ENCODE assay signal across 18 cellular contexts in the genomic region with DNA sequence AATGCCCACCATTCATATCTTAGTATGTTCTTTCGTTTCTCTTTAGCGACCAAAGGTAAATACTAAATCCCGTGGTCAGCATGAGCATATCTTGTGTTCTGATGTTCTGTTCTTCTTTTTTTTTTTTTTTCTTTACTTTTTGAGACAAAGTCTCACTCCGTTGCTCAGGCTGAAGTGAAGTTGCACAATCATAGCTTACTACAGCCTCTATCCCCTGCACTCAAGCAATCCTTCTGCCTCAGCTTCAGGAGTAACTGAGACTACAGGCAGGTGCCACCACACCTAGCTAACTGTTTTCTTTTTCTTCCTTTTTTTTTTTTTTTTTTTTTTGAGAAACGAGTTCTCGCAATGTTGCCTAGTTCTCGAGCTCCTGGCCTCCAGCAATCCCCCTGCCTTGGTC.
DNase-seq lines count a peak whose midpoint lies in the region; ATAC-seq and TF ChIP-seq lines count a peak whose summit lies in the region.
"Had no signal": no experiment of that assay in that cellular context is flagged by ENCODE, and none has a peak within 500 bp of the region (broad histone marks: within the 10 kb centered on the region; RNA-seq: fewer than 3 reads in every experiment).

No MANE protein-coding gene starts in this region.

- no peaks in the 10 kb centered on the region for H4K20me1 ChIP-seq in Loucy (ENCODE audit: insufficient read depth, low read length, poor library complexity, severe bottlenecking)

- H3K9ac ChIP-seq in Loucy (ENCODE audit: low read depth, low read length, poor library complexity, severe bottlenecking): peak overlapping the region; percentile 75

- TF ChIP-seq EP300 in tibial nerve (IDR thresholded peaks at IDR 0.05): no peak

- H2AFZ ChIP-seq in Loucy (ENCODE audit: low read length): no peak overlapping the region

- peak overlapping the region; percentile 64 for H3K4me2 ChIP-seq in Loucy (ENCODE audit: low read depth, low read length, poor library complexity, severe bottlenecking)

- no peaks in the 10 kb centered on the region for H3K27me3 Mint-ChIP-seq in activated CD8-positive, alpha-beta T cell treated with anti-CD3 and anti-CD28 coated beads, Interleukin-2, amount 10 ng/mL, durations not matched to agents 7 days and 5 days (ENCODE audit: low read depth)
- no peaks in the 10 kb centered on the region for H3K27me3 Mint-ChIP-seq in naive thymus-derived CD8-positive, alpha-beta T cell

- H3K9me3 ChIP-seq in Loucy (ENCODE audit: insufficient read depth, low read depth, low read length): no peaks in the 10 kb centered on the region
- H3K9me3 ChIP-seq in tibial nerve: no peaks in the 10 kb centered on the region
- H3K9me3 ChIP-seq: adrenal gland, suprapubic skin had no signal

- H3K36me3 Mint-ChIP-seq in activated CD8-positive, alpha-beta T cell treated with anti-CD3 and anti-CD28 coated beads, Interleukin-2, amount 10 ng/mL, durations not matched to agents 7 days and 5 days (ENCODE audit: low read depth): peaks cover 2% of the 10 kb centered on the region
- no peaks in the 10 kb centered on the region for H3K36me3 Mint-ChIP-seq in naive thymus-derived CD8-positive, alpha-beta T cell
- H3K36me3 Mint-ChIP-seq: WTC11 had no signal

- DNase-seq in activated CD8-positive, alpha-beta memory T cell treated with anti-CD3 and anti-CD28 coated beads for 24 hours: peak; percentile 30
- DNase-seq in activated CD8-positive, alpha-beta memory T cell treated with anti-CD3 and anti-CD28 coated beads, Interleukin-2, amount 50 U/mL, for 4 hours: no peak
- DNase-seq in activated CD8-positive, alpha-beta T cell treated with anti-CD3 and anti-CD28 coated beads, Interleukin-2, amount 10 ng/mL, durations not matched to agents 7 days and 5 days: no peak
- no peak for DNase-seq in naive thymus-derived CD8-positive, alpha-beta T cell
- DNase-seq in tibial nerve (ENCODE audit: low spot score in 2 of 2): no peak
- DNase-seq: ACHN, adrenal gland, caudate nucleus, GDM1, kidney, mesendoderm, NCI-H2029 treated with DMSO at 0.1 percent for 48 hours had no signal

- H3K4me3 Mint-ChIP-seq in activated CD8-positive, alpha-beta T cell treated with anti-CD3 and anti-CD28 coated beads, Interleukin-2, amount 10 ng/mL, durations not matched to agents 7 days and 5 days: no peak overlapping the region
- peak overlapping the region in 5 of 10 donors; percentile 7 to 51 (median 40) for H3K4me3 Mint-ChIP-seq in naive thymus-derived CD8-positive, alpha-beta T cell
- H3K4me3 Mint-ChIP-seq: neural crest cell, WTC11 had no signal

- no peak for ATAC-seq in activated CD8-positive, alpha-beta T cell treated with anti-CD3 and anti-CD28 coated beads, Interleukin-2, amount 10 ng/mL, durations not matched to agents 7 days and 5 days
- no peak for ATAC-seq in naive thymus-derived CD8-positive, alpha-beta T cell
- ATAC-seq in HG02759 (IDR thresholded peaks at IDR 0.05; ENCODE audit: unreplicated experiment): no peak
- no peak for ATAC-seq in HG03378 (IDR thresholded peaks at IDR 0.05; ENCODE audit: unreplicated experiment)

- no peaks in the 10 kb centered on the region for H3K79me2 ChIP-seq in Loucy (ENCODE audit: insufficient read depth, low read length)

- CTCF ChIA-PET in activated CD8-positive, alpha-beta T cell treated with anti-CD3 and anti-CD28 coated beads, Interleukin-2, amount 10 ng/mL, durations not matched to agents 7 days and 5 days (lab: Charles Lee): interaction anchor here (1.5 to 2.6 kb wide), 4 partner anchors 9 to 108 kb away, joined by 4 to 17 read pairs (median 6); no protein-coding TSS in a partner anchor

- H3K27me3 ChIP-seq in Loucy (ENCODE audit: insufficient read depth, low read length, poor library complexity, severe bottlenecking) (no peaks in the 10 kb centered on the region), tibial nerve (no peaks in the 10 kb centered on the region)
- H3K27me3 ChIP-seq: adrenal gland, suprapubic skin had no signal

- peaks cover 47% of the 10 kb centered on the region for H3K4me1 ChIP-seq in Loucy (ENCODE audit: insufficient read depth, low read length, poor library complexity, severe bottlenecking)
- H3K4me1 ChIP-seq in tibial nerve: peaks cover 0 to 4% (median 0%) of the 10 kb centered on the region in 4 donors
- H3K4me1 ChIP-seq: adrenal gland, suprapubic skin had no signal

- H3K36me3 ChIP-seq in Loucy (ENCODE audit: insufficient read depth, low read length): no peaks in the 10 kb centered on the region
- no peaks in the 10 kb centered on the region for H3K36me3 ChIP-seq in tibial nerve
- H3K36me3 ChIP-seq: adrenal gland, suprapubic skin had no signal

- H3K4me3 ChIP-seq in Loucy (ENCODE audit: low read length, poor library complexity, severe bottlenecking) (no peak overlapping the region), tibial nerve (no peak overlapping the region)
- H3K4me3 ChIP-seq: adrenal gland, suprapubic skin had no signal

- H3K27ac ChIP-seq in tibial nerve: no peak overlapping the region
- H3K27ac ChIP-seq: adrenal gland, suprapubic skin had no signal

- 83 to 89% methylated on average over 7 of the region's 7 CpGs for WGBS in tibial nerve, 2 donors

- POLR2A ChIA-PET in activated CD8-positive, alpha-beta T cell treated with anti-CD3 and anti-CD28 coated beads, Interleukin-2, amount 10 ng/mL, durations not matched to agents 7 days and 5 days (lab: Charles Lee): interaction anchor here (1.2 kb wide), 1 partner anchor 9 kb away, joined by 3 read pairs; no protein-coding TSS in a partner anchor
- POLR2A ChIA-PET in naive thymus-derived CD8-positive, alpha-beta T cell (lab: Charles Lee): interaction anchor here (0.6 to 1.6 kb wide), 4 partner anchors 8 to 90 kb away, joined by 3 to 10 read pairs (median 4); no protein-coding TSS in a partner anchor

- peaks cover 56% of the 10 kb centered on the region for H3K4me1 Mint-ChIP-seq in activated CD8-positive, alpha-beta T cell treated with anti-CD3 and anti-CD28 coated beads, Interleukin-2, amount 10 ng/mL, durations not matched to agents 7 days and 5 days (ENCODE audit: low read depth)
- peaks cover 23 to 48% (median 35%) of the 10 kb centered on the region in 4 donors for H3K4me1 Mint-ChIP-seq in naive thymus-derived CD8-positive, alpha-beta T cell

- TF ChIP-seq CTCF in Loucy (conservative IDR thresholded peaks at IDR 0.05; ENCODE audit: low read length): no peak
- TF ChIP-seq CTCF in tibial nerve (IDR thresholded peaks at IDR 0.05): no peak

- TF ChIP-seq POLR2A in tibial nerve (IDR thresholded peaks at IDR 0.05): no peak

- peaks cover 4% of the 10 kb centered on the region; the same call in 1 of the 2 replicates for H3F3A ChIP-seq in Loucy (ENCODE audit: low read depth)

- H3K9me2 ChIP-seq in Loucy (replicated peaks; ENCODE audit: low read depth, low read length): no peaks in the 10 kb centered on the region

- H3K27ac Mint-ChIP-seq in activated CD8-positive, alpha-beta T cell treated with anti-CD3 and anti-CD28 coated beads, Interleukin-2, amount 10 ng/mL, durations not matched to agents 7 days and 5 days: peak overlapping the region; percentile 82
- peak overlapping the region; percentile 53 to 97 (median 94) for H3K27ac Mint-ChIP-seq in naive thymus-derived CD8-positive, alpha-beta T cell
- H3K27ac Mint-ChIP-seq: WTC11 had no signal

- no peaks in the 10 kb centered on the region for H3K9me3 Mint-ChIP-seq in activated CD8-positive, alpha-beta T cell treated with anti-CD3 and anti-CD28 coated beads, Interleukin-2, amount 10 ng/mL, durations not matched to agents 7 days and 5 days (ENCODE audit: insufficient read depth)
- H3K9me3 Mint-ChIP-seq in naive thymus-derived CD8-positive, alpha-beta T cell: no peaks in the 10 kb centered on the region
- H3K9me3 Mint-ChIP-seq: neural crest cell, WTC11 had no signal
